ENCODE assay signal across 8 cellular contexts in the genomic region with DNA sequence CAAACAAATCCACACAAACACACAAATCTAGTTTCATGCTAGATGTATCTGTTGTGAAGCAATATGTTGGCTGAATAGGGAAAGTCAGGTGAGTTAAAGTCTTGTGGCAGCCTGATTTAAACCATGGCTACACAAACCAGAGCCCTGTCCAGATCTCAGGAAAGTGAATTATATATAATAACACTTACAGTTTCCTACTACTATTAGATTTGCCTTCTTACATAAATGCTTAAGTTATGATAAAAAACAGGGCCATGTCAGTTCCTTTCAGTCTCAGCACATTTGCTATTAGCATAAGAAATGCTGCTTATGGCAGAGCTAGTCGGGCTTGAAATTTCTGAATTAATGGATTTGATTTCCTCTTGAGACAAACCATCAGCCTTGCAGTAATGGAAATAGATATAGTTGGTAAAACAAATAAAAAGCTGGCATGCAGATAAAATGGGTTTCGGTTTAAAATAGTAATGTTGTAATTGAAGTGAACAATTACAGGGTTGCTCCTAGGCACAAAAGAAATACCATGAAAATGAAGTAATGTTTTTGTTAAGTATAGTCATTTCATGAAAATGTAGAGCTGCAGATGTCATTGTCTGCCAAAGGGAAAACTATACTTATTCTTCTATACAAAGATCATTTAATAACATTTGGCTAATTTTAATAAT.
DNase-seq lines count a peak whose midpoint lies in the region; ATAC-seq and TF ChIP-seq lines count a peak whose summit lies in the region.

No MANE protein-coding gene starts in this region.

- peaks cover 18% of the 10 kb centered on the region for H3K4me1 ChIP-seq in prostate gland (replicated peaks)

- no peaks in the 10 kb centered on the region for H3K27me3 ChIP-seq in prostate gland (replicated peaks; ENCODE audit: insufficient read depth)

- TF ChIP-seq CTCF in epithelial cell of proximal tubule (conservative IDR thresholded peaks at IDR 0.05; ENCODE audit: low read depth, low read length) (no peak), prostate gland (IDR thresholded peaks at IDR 0.05) (no peak)

- peak; percentile 62 for DNase-seq in G401 (ENCODE audit: low spot score)
- peak; percentile 59 for DNase-seq in NCI-H748 (lab: John Stamatoyannopoulos, UW; ENCODE audit: unreplicated experiment)
- peak; percentile 86 for DNase-seq in epithelial cell of proximal tubule (ENCODE audit: low read depth)
- no peak for DNase-seq in prostate gland (ENCODE audit: low spot score)
- no peak for DNase-seq in KBM-7
- DNase-seq in posterior vena cava (ENCODE audit: low spot score): no peak
- DNase-seq in NOMO-1 (lab: John Stamatoyannopoulos, UW; ENCODE audit: unreplicated experiment in 2 of 2): no peak

- H3K27ac ChIP-seq in prostate gland: peak overlapping the region; percentile 53 to 54

- intact Hi-C loops in prostate gland (cut with DNase I): loop anchor here (5.0 kb wide), 1 partner anchor 77 kb away; no protein-coding TSS in a partner anchor
- intact Hi-C loops in posterior vena cava (cut with DNase I): no loop called here

- no peak for ATAC-seq in HG02973 (IDR thresholded peaks at IDR 0.05; ENCODE audit: unreplicated experiment)

- TF ChIP-seq POLR2A in prostate gland (IDR thresholded peaks at IDR 0.05): no peak

- no peaks in the 10 kb centered on the region for H3K36me3 ChIP-seq in prostate gland

- 13% methylated on average over 2 of the region's 2 CpGs for WGBS in prostate gland

- in situ Hi-C loops in G401 (cut with HindIII; ENCODE audit: low sequenced_read_pairs): no loop called here
- in situ Hi-C loops in KBM-7 (cut with MboI; ENCODE audit: low pct_unique_long_range_greater_than_20kb, low sequenced_read_pairs): no loop called here

- H3K4me3 ChIP-seq in epithelial cell of proximal tubule (ENCODE audit: low read depth, low read length): no peak overlapping the region
- H3K4me3 ChIP-seq in prostate gland: no peak overlapping the region

- no peaks in the 10 kb centered on the region for H3K9me3 ChIP-seq in prostate gland

Comparison
In these comparisons a context has a peak if more than half of its experiments do, and no peak if none do; other contexts are left out.
1. DNase-seq: peak in G401 (single experiment), NCI-H748 (single experiment) and epithelial cell of proximal tubule (single experiment); none in prostate gland (single experiment), KBM-7 (single experiment), posterior vena cava (single experiment) and NOMO-1 (0 of 2).